In genomic region chr4:73222466-73223257, GRCh38 we compare ENCODE assay signal across 8 cellular contexts. TPM values are rescaled to one million over a fixed set of nuclear protein-coding genes. Genes with fewer than 3 reads are reported as not detected.
A peak's percentile ranks its signal among the peaks of the same experiment; 100 is the strongest.
DNase-seq lines count a peak whose midpoint lies in the region; ATAC-seq lines count a peak whose summit lies in the region.

No MANE protein-coding gene starts in this region.

- H3K27me3 ChIP-seq in CD4-positive, alpha-beta memory T cell (ENCODE audit: insufficient read depth, low read length), result no peaks in the 10 kb centered on the region

- H3K9me3 Mint-ChIP-seq in CD4-positive, alpha-beta memory T cell, result no peaks in the 10 kb centered on the region
- no peaks in the 10 kb centered on the region for H3K9me3 Mint-ChIP-seq in effector memory CD8-positive, alpha-beta T cell
- H3K9me3 Mint-ChIP-seq in stimulated activated memory B cell treated with anti-CD40 and anti-IgM and Interleukin-4, amounts not matched to agents 10 μg/mL and 1 μg/mL and 100 μg/mL, for 72 hours, result no peaks in the 10 kb centered on the region

- H3K4me3 Mint-ChIP-seq in CD4-positive, alpha-beta memory T cell, result no peak overlapping the region
- H3K4me3 Mint-ChIP-seq in effector memory CD8-positive, alpha-beta T cell, result no peak overlapping the region
- H3K4me3 Mint-ChIP-seq in stimulated activated memory B cell treated with anti-CD40 and anti-IgM and Interleukin-4, amounts not matched to agents 10 μg/mL and 1 μg/mL and 100 μg/mL, for 72 hours, result no peak overlapping the region

- H3K27me3 Mint-ChIP-seq in CD4-positive, alpha-beta memory T cell, result no peaks in the 10 kb centered on the region
- no peaks in the 10 kb centered on the region for H3K27me3 Mint-ChIP-seq in effector memory CD8-positive, alpha-beta T cell
- H3K27me3 Mint-ChIP-seq in stimulated activated memory B cell treated with anti-CD40 and anti-IgM and Interleukin-4, amounts not matched to agents 10 μg/mL and 1 μg/mL and 100 μg/mL, for 72 hours, result no peaks in the 10 kb centered on the region

- POLR2A ChIA-PET in CD4-positive, alpha-beta memory T cell (lab: Charles Lee; ENCODE audit: partially characterized antibody), result interaction anchor here (2.4 to 3.7 kb wide), 2 partner anchors 36 to 152 kb away, joined by 9 to 38 read pairs; partner anchors contain the start of genes ANKRD17 and COX18

- ATAC-seq in GM19043 (IDR thresholded peaks at IDR 0.05; ENCODE audit: low read depth, unreplicated experiment), result peak; percentile 99
- peak; percentile 78 for ATAC-seq in HG03280 (IDR thresholded peaks at IDR 0.05; ENCODE audit: unreplicated experiment)
- peak; percentile 100 for ATAC-seq in effector memory CD8-positive, alpha-beta T cell (replicated peaks)
- ATAC-seq in stimulated activated memory B cell treated with anti-CD40 and anti-IgM and Interleukin-4, amounts not matched to agents 10 μg/mL and 1 μg/mL and 100 μg/mL, for 72 hours, result peak; percentile 91

- no peaks in the 10 kb centered on the region for H3K36me3 ChIP-seq in CD4-positive, alpha-beta memory T cell (ENCODE audit: insufficient read depth, low read length)
- H3K36me3 ChIP-seq in mesodermal cell (ENCODE audit: control insufficient read depth, insufficient read depth, low read length), result peaks cover 3% of the 10 kb centered on the region

- peaks cover 50% of the 10 kb centered on the region for H3K4me1 ChIP-seq in CD4-positive, alpha-beta memory T cell (ENCODE audit: insufficient read depth, low read length)
- peaks cover 6% of the 10 kb centered on the region for H3K4me1 ChIP-seq in mesodermal cell (ENCODE audit: control insufficient read depth, insufficient read depth, low read length, poor library complexity, severe bottlenecking)

- WGBS in mesodermal cell (ENCODE audit: insufficient coverage in 2 of 2), 2 experiments, result 24 to 44% methylated on average over 3 to 4 of the region's 6 CpGs

- peak overlapping the region; percentile 89 for H3K27ac ChIP-seq in CD4-positive, alpha-beta memory T cell (ENCODE audit: low read depth, low read length)
- H3K27ac ChIP-seq in mesodermal cell (ENCODE audit: low read depth, low read length, severe bottlenecking), result peak overlapping the region; percentile 81

- H3K27ac Mint-ChIP-seq in CD4-positive, alpha-beta memory T cell, result no peak overlapping the region
- no peak overlapping the region for H3K27ac Mint-ChIP-seq in effector memory CD8-positive, alpha-beta T cell
- H3K27ac Mint-ChIP-seq in stimulated activated memory B cell treated with anti-CD40 and anti-IgM and Interleukin-4, amounts not matched to agents 10 μg/mL and 1 μg/mL and 100 μg/mL, for 72 hours, result no peak overlapping the region

- H3K4me1 Mint-ChIP-seq in CD4-positive, alpha-beta memory T cell, result peaks cover 24 to 49% (median 30%) of the 10 kb centered on the region in 4 donors
- H3K4me1 Mint-ChIP-seq in effector memory CD8-positive, alpha-beta T cell (ENCODE audit: low read depth in 2 of 2), result peaks cover 18 to 26% of the 10 kb centered on the region in 2 donors
- H3K4me1 Mint-ChIP-seq in stimulated activated memory B cell treated with anti-CD40 and anti-IgM and Interleukin-4, amounts not matched to agents 10 μg/mL and 1 μg/mL and 100 μg/mL, for 72 hours, result peaks cover 37% of the 10 kb centered on the region

- H3K9me3 ChIP-seq in CD4-positive, alpha-beta memory T cell (ENCODE audit: control insufficient read depth in 1 of 2, low read length in 2 of 2), result no peaks in the 10 kb centered on the region
- H3K9me3 ChIP-seq in mesodermal cell (ENCODE audit: control insufficient read depth, low read length), result no peaks in the 10 kb centered on the region

- DNase-seq in CD4-positive, alpha-beta memory T cell, result peak; percentile 77 to 88 (median 85)
- peak; percentile 57 for DNase-seq in NCI-H2227 treated with DMSO at 0.1 percent for 48 hours (lab: John Stamatoyannopoulos, UW)
- DNase-seq in activated CD4-positive, alpha-beta T cell treated with anti-CD3 and anti-CD28 coated beads for 1 hour, result peak; percentile 13
- peak; percentile 50 to 58 (median 57) for DNase-seq in effector memory CD8-positive, alpha-beta T cell

- H3K36me3 Mint-ChIP-seq in CD4-positive, alpha-beta memory T cell, result peaks cover 0 to 4% of the 10 kb centered on the region in 2 donors
- H3K36me3 Mint-ChIP-seq in effector memory CD8-positive, alpha-beta T cell (ENCODE audit: insufficient read depth), result peaks cover 17% of the 10 kb centered on the region
- peaks cover 8% of the 10 kb centered on the region for H3K36me3 Mint-ChIP-seq in stimulated activated memory B cell treated with anti-CD40 and anti-IgM and Interleukin-4, amounts not matched to agents 10 μg/mL and 1 μg/mL and 100 μg/mL, for 72 hours

- CTCF ChIA-PET in CD4-positive, alpha-beta memory T cell (lab: Charles Lee; ENCODE audit: partially characterized antibody), result interaction anchor here (1.0 to 1.9 kb wide), 5 partner anchors 13 to 36 kb away, joined by 3 to 5 read pairs (median 3); partner anchors contain the start of gene ANKRD17

- intact Hi-C loops in CD4-positive, alpha-beta memory T cell (cut with micrococcal nuclease), result loop anchor here (1.0 kb wide), 2 partner anchors 37 to 153 kb away; partner anchors contain the start of gene COX18

- H3K4me3 ChIP-seq in CD4-positive, alpha-beta memory T cell (ENCODE audit: low read length in 2 of 2), result peak overlapping the region; percentile 54 to 91
- H3K4me3 ChIP-seq in mesodermal cell (ENCODE audit: extremely low read depth, insufficient read depth, low read length, poor library complexity, severe bottlenecking), result peak overlapping the region; percentile 46

RNA-seq across cellular contexts. Expression of gene ANKRD17, which starts 35.9 kb away (rescaled TPM):
- 10 to 100 TPM; 58.4 to 58.7 TPM for total RNA-seq in CD4-positive, alpha-beta memory T cell
- polyA plus RNA-seq in CD4-positive, alpha-beta memory T cell, result 10 to 100 TPM in 1 of 2 donors, 1 to 10 TPM in 1; 7.9 to 15.8 TPM
- 47.2 TPM for polyA plus RNA-seq in mesodermal cell (2013, experiment 1 of 2)
- 46.9 TPM for polyA plus RNA-seq in mesodermal cell (2013, experiment 2 of 2)

Comparison
In these comparisons a context has a peak if more than half of its experiments do, and no peak if none do; other contexts are left out.
1. Peak in every context shown above with its lines: DNase-seq, ATAC-seq, H3K4me3 ChIP-seq and H3K27ac ChIP-seq.
2. DNase-seq: peak in every context shown above with its lines; median percentile 85 in CD4-positive, alpha-beta memory T cell; 57 in NCI-H2227 treated with DMSO at 0.1 percent for 48 hours; 57 in effector memory CD8-positive, alpha-beta T cell; 13 in activated CD4-positive, alpha-beta T cell treated with anti-CD3 and anti-CD28 coated beads for 1 hour.